ENCODE assay signal across 14 cellular contexts in the genomic region with DNA sequence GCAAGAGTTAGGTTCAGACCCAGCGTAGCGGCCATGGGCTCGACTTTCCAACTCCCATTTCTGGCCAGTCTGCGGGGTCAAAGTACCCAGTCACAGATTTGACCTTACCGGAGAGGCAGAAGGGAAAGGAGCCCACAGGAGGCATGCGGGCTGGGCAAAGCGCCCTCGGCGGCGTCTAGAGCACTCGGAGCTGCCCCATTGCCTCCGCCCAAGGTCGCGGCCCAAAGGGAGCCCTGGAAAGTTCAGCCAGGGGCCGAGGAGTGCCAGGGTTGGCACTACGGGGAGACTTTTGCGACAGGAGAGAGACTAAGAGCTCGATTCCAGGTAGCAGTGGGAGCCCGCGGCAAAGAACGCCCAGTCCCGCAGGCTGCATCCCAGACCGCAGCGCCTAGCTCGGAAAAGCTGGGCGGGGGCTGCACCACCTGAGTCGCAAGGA. TPM values are rescaled to one million over a fixed set of nuclear protein-coding genes. Genes with fewer than 3 reads are reported as not detected.
DNase-seq lines count a peak whose midpoint lies in the region; ATAC-seq and TF ChIP-seq lines count a peak whose summit lies in the region.
"Had no signal": no experiment of that assay in that cellular context is flagged by ENCODE, and none has a peak within 500 bp of the region (broad histone marks: within the 10 kb centered on the region; RNA-seq: fewer than 3 reads in every experiment).

No MANE protein-coding gene starts in this region.

- H3K36me3 ChIP-seq in A673 (ENCODE audit: insufficient read depth, low read length, poor library complexity, severe bottlenecking) (no peaks in the 10 kb centered on the region), body of pancreas (replicated peaks in 1 of 2; ENCODE audit: insufficient read depth in 1 of 2, low read depth in 2 of 2) (no peaks in the 10 kb centered on the region), kidney epithelial cell (ENCODE audit: control insufficient read depth, insufficient read depth, low read length) (no peaks in the 10 kb centered on the region), psoas muscle (ENCODE audit: insufficient read depth in 1 of 2, low read depth in 1 of 2) (no peaks in the 10 kb centered on the region)

- no TSS peak for BruUV-seq in A673 (replicated peaks; lab: Mats Ljungman, UMichigan)

- DNase-seq in A673 (ENCODE audit: low spot score), result no peak
- DNase-seq in body of pancreas, result peak in 3 of 4 donors; percentile 50 to 66 (median 58)
- DNase-seq in kidney epithelial cell (ENCODE audit: low read depth), result no peak
- DNase-seq in psoas muscle, result no peak
- DNase-seq in NCI-H510A treated with DMSO at 0.1 percent for 48 hours (lab: John Stamatoyannopoulos, UW), result no peak
- DNase-seq in AML-193 (lab: John Stamatoyannopoulos, UW), result no peak
- DNase-seq: kidney glomerular epithelial cell, NCI-H187, OCI-M1, small intestine had no signal

- peaks cover 5% of the 10 kb centered on the region for H3K4me1 ChIP-seq in A673 (ENCODE audit: insufficient read depth, low read length, poor library complexity, severe bottlenecking)
- H3K4me1 ChIP-seq in body of pancreas, result peaks cover 27% of the 10 kb centered on the region
- H3K4me1 ChIP-seq in psoas muscle, result no peaks in the 10 kb centered on the region

- H3K4me3 ChIP-seq in A673 (ENCODE audit: low read depth, low read length, poor library complexity, severe bottlenecking), result peak overlapping the region; percentile 39
- peak overlapping the region; percentile 29 to 56 for H3K4me3 ChIP-seq in body of pancreas
- H3K4me3 ChIP-seq in kidney epithelial cell (ENCODE audit: low read depth, low read length), result peak overlapping the region; percentile 40
- peak overlapping the region; percentile 56 for H3K4me3 ChIP-seq in psoas muscle

- peak in 2 of 3 donors; percentile 14 to 23 for TF ChIP-seq POLR2A in body of pancreas (IDR thresholded peaks at IDR 0.05)

- WGBS in body of pancreas, 2 donors, result 13 to 19% methylated on average over 19 to 27 of the region's 27 CpGs
- 18 to 20% (median 20%) methylated on average over 25 to 27 of the region's 27 CpGs for WGBS in psoas muscle, 3 donors

- TF ChIP-seq CTCF in A673 (conservative IDR thresholded peaks at IDR 0.05; ENCODE audit: low read depth, low read length) (no peak), body of pancreas (IDR thresholded peaks at IDR 0.05) (no peak), kidney epithelial cell (IDR thresholded peaks at IDR 0.05; ENCODE audit: insufficient read depth, low read length, poor library complexity, severe bottlenecking) (no peak), psoas muscle (IDR thresholded peaks at IDR 0.05) (no peak)

- peaks cover 49% of the 10 kb centered on the region for H3K27me3 ChIP-seq in A673 (replicated peaks; ENCODE audit: insufficient read depth, low read depth, low read length, poor library complexity)
- H3K27me3 ChIP-seq in body of pancreas, result no peaks in the 10 kb centered on the region
- peaks cover 37% of the 10 kb centered on the region for H3K27me3 ChIP-seq in kidney epithelial cell (ENCODE audit: control insufficient read depth, insufficient read depth, low read length)
- H3K27me3 ChIP-seq in psoas muscle (ENCODE audit: insufficient read depth in 3 of 3, low read length in 2 of 3), result peaks cover 0 to 41% (median 5%) of the 10 kb centered on the region in 3 donors

- POLR2A ChIA-PET in A673 (lab: Charles Lee; ENCODE audit: low non-redundant PET), result no interaction called here

- CTCF ChIA-PET in A673 (lab: Charles Lee), result interaction anchor here (1.3 kb wide), 1 partner anchor 22 kb away, joined by 3 read pairs; no protein-coding TSS in a partner anchor

- no peaks in the 10 kb centered on the region for H3K9me3 ChIP-seq in A673 (ENCODE audit: low read depth, low read length, poor library complexity, severe bottlenecking)
- H3K9me3 ChIP-seq in body of pancreas, result no peaks in the 10 kb centered on the region
- no peaks in the 10 kb centered on the region for H3K9me3 ChIP-seq in psoas muscle

- H3K27ac ChIP-seq in A673 (ENCODE audit: low read depth, low read length, poor library complexity, severe bottlenecking) (no peak overlapping the region), body of pancreas (peak overlapping the region; percentile 58 to 83 (median 74)), psoas muscle (no peak overlapping the region)

- intact Hi-C loops in A673 (cut with micrococcal nuclease; ENCODE audit: unreplicated experiment) (no loop called here), body of pancreas (cut with DNase I) (no loop called here), psoas muscle (cut with DNase I) (no loop called here)

- ATAC-seq in body of pancreas (peak; percentile 51), psoas muscle (no peak), HG03045 (IDR thresholded peaks at IDR 0.05; ENCODE audit: unreplicated experiment) (no peak), GM21360 (IDR thresholded peaks at IDR 0.05; ENCODE audit: unreplicated experiment) (no peak)

RNA-seq across cellular contexts. Expression of gene KANK4, which starts 0.9 kb away (rescaled TPM):
- 0.13 and 0.24 TPM in 2 replicates for total RNA-seq in A673 (2021)
- 10 to 100 TPM in 1 of 2 donors, 1 to 10 TPM in 1; 9.1 to 23.7 TPM for total RNA-seq in body of pancreas
- 10.1 and 10.5 TPM in 2 replicates for total RNA-seq in kidney epithelial cell
- under 1 TPM in 2 of 4 donors, not detected in 2; 0.12 to 0.21 TPM for total RNA-seq in psoas muscle
- polyA plus RNA-seq in psoas muscle, result 1 to 10 TPM in 1 of 3 donors, under 1 TPM in 1, not detected in 1; 0.09 to 1.1 TPM
- total RNA-seq: activated naive CD8-positive, alpha-beta T cell treated with anti-CD3 and anti-CD28 coated beads, Interleukin-2, amount 10 ng/mL, durations not matched to agents 7 days and 5 days; epithelial cell of proximal tubule had no signal

Comparison
In these comparisons a context has a peak if more than half of its experiments do, and no peak if none do; other contexts are left out.
1. DNase-seq: peak in body of pancreas (3 of 4); none in A673 (single experiment), kidney epithelial cell (single experiment), psoas muscle (0 of 2), NCI-H510A treated with DMSO at 0.1 percent for 48 hours (single experiment) and AML-193 (0 of 2).
2. H3K27ac ChIP-seq: peak in body of pancreas (4 of 4); none in A673 (single experiment) and psoas muscle (single experiment).
3. Peak in every context shown above with its lines, with median percentiles within 50 percentile points of each other: H3K4me3 ChIP-seq.